1 cellular context compared by ENCODE assay signal in the genomic region with DNA sequence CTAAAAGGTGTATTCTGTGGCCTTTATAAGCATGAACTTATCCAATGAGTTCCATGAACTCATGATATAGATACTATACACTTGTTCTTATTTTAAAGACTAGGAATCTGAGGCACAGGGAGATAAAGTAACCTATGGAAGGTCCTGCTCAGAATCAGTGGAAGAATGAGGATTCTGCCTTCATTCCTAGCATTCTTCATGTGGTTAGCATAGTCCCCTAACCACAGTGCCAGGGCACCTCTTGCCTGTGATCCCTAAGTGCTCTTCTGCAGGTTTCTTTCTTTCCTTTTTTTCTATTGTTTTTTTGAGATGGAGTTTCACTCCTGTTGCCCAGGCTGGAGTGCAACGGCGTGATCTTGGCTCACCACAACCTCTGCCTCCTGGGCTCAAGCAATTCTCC.
TF ChIP-seq lines count a peak whose summit lies in the region.

No MANE protein-coding gene starts in this region.

TF ChIP-seq in IMR-90, 13 proteins besides CTCF, POLR2A, EP300 and RAD21:
- TF ChIP-seq SMC3 (IDR thresholded peaks at IDR 0.05; ENCODE audit: low read depth, low read length), result no peak
- no peak for TF ChIP-seq CHD1 (IDR thresholded peaks at IDR 0.05; ENCODE audit: low read depth, low read length)
- TF ChIP-seq BHLHE40 (IDR thresholded peaks at IDR 0.05; ENCODE audit: low read depth, low read length), result no peak
- TF ChIP-seq MAFK (IDR thresholded peaks at IDR 0.05; ENCODE audit: low read depth, low read length), result no peak
- no peak for TF ChIP-seq MAZ (IDR thresholded peaks at IDR 0.05; ENCODE audit: borderline replicate concordance, low read depth, low read length)
- TF ChIP-seq, protein P1, sequence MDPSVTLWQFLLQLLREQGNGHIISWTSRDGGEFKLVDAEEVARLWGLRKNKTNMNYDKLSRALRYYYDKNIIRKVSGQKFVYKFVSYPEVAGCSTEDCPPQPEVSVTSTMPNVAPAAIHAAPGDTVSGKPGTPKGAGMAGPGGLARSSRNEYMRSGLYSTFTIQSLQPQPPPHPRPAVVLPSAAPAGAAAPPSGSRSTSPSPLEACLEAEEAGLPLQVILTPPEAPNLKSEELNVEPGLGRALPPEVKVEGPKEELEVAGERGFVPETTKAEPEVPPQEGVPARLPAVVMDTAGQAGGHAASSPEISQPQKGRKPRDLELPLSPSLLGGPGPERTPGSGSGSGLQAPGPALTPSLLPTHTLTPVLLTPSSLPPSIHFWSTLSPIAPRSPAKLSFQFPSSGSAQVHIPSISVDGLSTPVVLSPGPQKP (IDR thresholded peaks at IDR 0.05; ENCODE audit: borderline replicate concordance, low read depth, low read length), result no peak
- no peak for TF ChIP-seq RFX5 (IDR thresholded peaks at IDR 0.05; ENCODE audit: low read depth, low read length)
- no peak for TF ChIP-seq FOS (IDR thresholded peaks at IDR 0.05; ENCODE audit: low read depth, low read length)
- TF ChIP-seq CEBPB (IDR thresholded peaks at IDR 0.05; ENCODE audit: low read depth, low read length), result no peak
- TF ChIP-seq, protein P2, sequence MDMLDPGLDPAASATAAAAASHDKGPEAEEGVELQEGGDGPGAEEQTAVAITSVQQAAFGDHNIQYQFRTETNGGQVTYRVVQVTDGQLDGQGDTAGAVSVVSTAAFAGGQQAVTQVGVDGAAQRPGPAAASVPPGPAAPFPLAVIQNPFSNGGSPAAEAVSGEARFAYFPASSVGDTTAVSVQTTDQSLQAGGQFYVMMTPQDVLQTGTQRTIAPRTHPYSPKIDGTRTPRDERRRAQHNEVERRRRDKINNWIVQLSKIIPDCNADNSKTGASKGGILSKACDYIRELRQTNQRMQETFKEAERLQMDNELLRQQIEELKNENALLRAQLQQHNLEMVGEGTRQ (IDR thresholded peaks at IDR 0.05; ENCODE audit: low read depth, low read length), result no peak
- no peak for TF ChIP-seq NFE2L2 (IDR thresholded peaks at IDR 0.05; ENCODE audit: low read depth, low read length)
- no peak for TF ChIP-seq RCOR1 (IDR thresholded peaks at IDR 0.05; ENCODE audit: insufficient replicate concordance, low read length)
- no peak for TF ChIP-seq MXI1 (IDR thresholded peaks at IDR 0.05; ENCODE audit: borderline replicate concordance, low read depth, low read length)
